In the genomic region with DNA sequence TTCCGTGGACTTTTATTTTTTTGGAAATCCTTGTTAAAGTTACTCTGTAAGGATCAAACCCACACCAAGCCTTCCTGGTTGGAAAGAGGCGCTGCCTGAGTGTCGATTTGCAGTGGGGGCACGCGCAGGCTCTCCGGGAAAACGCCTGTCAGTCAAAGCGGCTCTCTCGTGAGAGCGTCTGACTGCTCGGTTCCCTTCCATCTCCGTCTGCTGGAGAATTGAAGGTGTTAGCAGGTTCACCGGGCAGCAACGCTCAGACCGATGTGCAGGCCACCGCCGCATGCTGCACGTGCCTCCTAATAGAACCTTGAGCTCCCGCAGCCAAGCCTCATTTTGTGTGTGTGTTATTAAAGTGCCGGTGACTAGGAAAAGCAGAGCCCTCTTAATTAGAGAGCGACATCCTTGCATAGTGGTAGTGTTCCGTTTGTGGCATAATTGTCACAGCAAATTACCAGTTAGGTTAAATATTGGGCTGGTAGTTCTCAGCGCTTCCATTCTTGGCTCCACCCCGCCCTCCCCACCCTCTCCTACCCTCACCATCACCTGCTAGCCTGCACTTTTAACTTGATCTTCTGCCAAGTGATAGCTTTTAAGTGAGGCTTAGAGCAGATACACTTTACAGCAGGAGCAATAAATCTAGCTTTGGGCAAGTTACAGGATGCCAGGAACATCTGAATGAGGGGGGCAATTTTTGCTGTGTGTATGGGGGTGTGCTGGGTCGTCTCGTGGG, we compare ENCODE assay signal across 2 cellular contexts.
A peak's percentile ranks its signal among the peaks of the same experiment; 100 is the strongest.
TF ChIP-seq lines count a peak whose summit lies in the region.

No MANE protein-coding gene starts in this region.

TF ChIP-seq in IMR-90, 13 proteins besides CTCF, POLR2A, EP300 and RAD21:
- no peak for TF ChIP-seq NFE2L2 (IDR thresholded peaks at IDR 0.05; ENCODE audit: low read depth, low read length)
- no peak for TF ChIP-seq CEBPB (IDR thresholded peaks at IDR 0.05; ENCODE audit: low read depth, low read length)
- no peak for TF ChIP-seq MAFK (IDR thresholded peaks at IDR 0.05; ENCODE audit: low read depth, low read length)
- TF ChIP-seq, protein P1, sequence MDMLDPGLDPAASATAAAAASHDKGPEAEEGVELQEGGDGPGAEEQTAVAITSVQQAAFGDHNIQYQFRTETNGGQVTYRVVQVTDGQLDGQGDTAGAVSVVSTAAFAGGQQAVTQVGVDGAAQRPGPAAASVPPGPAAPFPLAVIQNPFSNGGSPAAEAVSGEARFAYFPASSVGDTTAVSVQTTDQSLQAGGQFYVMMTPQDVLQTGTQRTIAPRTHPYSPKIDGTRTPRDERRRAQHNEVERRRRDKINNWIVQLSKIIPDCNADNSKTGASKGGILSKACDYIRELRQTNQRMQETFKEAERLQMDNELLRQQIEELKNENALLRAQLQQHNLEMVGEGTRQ (IDR thresholded peaks at IDR 0.05; ENCODE audit: low read depth, low read length), result no peak
- TF ChIP-seq RCOR1 (IDR thresholded peaks at IDR 0.05; ENCODE audit: insufficient replicate concordance, low read length), result no peak
- no peak for TF ChIP-seq FOS (IDR thresholded peaks at IDR 0.05; ENCODE audit: low read depth, low read length)
- TF ChIP-seq, protein P2, sequence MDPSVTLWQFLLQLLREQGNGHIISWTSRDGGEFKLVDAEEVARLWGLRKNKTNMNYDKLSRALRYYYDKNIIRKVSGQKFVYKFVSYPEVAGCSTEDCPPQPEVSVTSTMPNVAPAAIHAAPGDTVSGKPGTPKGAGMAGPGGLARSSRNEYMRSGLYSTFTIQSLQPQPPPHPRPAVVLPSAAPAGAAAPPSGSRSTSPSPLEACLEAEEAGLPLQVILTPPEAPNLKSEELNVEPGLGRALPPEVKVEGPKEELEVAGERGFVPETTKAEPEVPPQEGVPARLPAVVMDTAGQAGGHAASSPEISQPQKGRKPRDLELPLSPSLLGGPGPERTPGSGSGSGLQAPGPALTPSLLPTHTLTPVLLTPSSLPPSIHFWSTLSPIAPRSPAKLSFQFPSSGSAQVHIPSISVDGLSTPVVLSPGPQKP (IDR thresholded peaks at IDR 0.05; ENCODE audit: borderline replicate concordance, low read depth, low read length), result no peak
- no peak for TF ChIP-seq SMC3 (IDR thresholded peaks at IDR 0.05; ENCODE audit: low read depth, low read length)
- TF ChIP-seq MXI1 (IDR thresholded peaks at IDR 0.05; ENCODE audit: borderline replicate concordance, low read depth, low read length), result no peak

TF ChIP-seq in GM12878, 131 proteins besides CTCF, POLR2A, EP300 and RAD21:
- no peak for TF ChIP-seq TARDBP (IDR thresholded peaks at IDR 0.05; ENCODE audit: borderline replicate concordance)
- TF ChIP-seq, protein P3, sequence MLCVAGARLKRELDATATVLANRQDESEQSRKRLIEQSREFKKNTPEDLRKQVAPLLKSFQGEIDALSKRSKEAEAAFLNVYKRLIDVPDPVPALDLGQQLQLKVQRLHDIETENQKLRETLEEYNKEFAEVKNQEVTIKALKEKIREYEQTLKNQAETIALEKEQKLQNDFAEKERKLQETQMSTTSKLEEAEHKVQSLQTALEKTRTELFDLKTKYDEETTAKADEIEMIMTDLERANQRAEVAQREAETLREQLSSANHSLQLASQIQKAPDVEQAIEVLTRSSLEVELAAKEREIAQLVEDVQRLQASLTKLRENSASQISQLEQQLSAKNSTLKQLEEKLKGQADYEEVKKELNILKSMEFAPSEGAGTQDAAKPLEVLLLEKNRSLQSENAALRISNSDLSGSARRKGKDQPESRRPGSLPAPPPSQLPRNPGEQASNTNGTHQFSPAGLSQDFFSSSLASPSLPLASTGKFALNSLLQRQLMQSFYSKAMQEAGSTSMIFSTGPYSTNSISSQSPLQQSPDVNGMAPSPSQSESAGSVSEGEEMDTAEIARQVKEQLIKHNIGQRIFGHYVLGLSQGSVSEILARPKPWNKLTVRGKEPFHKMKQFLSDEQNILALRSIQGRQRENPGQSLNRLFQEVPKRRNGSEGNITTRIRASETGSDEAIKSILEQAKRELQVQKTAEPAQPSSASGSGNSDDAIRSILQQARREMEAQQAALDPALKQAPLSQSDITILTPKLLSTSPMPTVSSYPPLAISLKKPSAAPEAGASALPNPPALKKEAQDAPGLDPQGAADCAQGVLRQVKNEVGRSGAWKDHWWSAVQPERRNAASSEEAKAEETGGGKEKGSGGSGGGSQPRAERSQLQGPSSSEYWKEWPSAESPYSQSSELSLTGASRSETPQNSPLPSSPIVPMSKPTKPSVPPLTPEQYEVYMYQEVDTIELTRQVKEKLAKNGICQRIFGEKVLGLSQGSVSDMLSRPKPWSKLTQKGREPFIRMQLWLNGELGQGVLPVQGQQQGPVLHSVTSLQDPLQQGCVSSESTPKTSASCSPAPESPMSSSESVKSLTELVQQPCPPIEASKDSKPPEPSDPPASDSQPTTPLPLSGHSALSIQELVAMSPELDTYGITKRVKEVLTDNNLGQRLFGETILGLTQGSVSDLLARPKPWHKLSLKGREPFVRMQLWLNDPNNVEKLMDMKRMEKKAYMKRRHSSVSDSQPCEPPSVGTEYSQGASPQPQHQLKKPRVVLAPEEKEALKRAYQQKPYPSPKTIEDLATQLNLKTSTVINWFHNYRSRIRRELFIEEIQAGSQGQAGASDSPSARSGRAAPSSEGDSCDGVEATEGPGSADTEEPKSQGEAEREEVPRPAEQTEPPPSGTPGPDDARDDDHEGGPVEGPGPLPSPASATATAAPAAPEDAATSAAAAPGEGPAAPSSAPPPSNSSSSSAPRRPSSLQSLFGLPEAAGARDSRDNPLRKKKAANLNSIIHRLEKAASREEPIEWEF (IDR thresholded peaks at IDR 0.05; ENCODE audit: insufficient replicate concordance, low read depth, low read length), result no peak
- TF ChIP-seq, protein P4, sequence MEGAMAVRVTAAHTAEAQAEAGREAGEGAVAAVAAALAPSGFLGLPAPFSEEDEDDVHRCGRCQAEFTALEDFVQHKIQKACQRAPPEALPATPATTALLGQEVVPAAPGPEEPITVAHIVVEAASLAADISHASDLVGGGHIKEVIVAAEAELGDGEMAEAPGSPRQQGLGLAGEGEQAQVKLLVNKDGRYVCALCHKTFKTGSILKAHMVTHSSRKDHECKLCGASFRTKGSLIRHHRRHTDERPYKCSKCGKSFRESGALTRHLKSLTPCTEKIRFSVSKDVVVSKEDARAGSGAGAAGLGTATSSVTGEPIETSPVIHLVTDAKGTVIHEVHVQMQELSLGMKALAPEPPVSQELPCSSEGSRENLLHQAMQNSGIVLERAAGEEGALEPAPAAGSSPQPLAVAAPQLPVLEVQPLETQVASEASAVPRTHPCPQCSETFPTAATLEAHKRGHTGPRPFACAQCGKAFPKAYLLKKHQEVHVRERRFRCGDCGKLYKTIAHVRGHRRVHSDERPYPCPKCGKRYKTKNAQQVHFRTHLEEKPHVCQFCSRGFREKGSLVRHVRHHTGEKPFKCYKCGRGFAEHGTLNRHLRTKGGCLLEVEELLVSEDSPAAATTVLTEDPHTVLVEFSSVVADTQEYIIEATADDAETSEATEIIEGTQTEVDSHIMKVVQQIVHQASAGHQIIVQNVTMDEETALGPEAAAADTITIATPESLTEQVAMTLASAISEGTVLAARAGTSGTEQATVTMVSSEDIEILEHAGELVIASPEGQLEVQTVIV (IDR thresholded peaks at IDR 0.05; ENCODE audit: borderline replicate concordance, partially characterized antibody), result no peak
- TF ChIP-seq CBFB (IDR thresholded peaks at IDR 0.05; ENCODE audit: low read depth), result no peak
- TF ChIP-seq RUNX3 (IDR thresholded peaks at IDR 0.05; ENCODE audit: low read length), result no peak
- TF ChIP-seq ZBED1 (IDR thresholded peaks at IDR 0.05; ENCODE audit: borderline replicate concordance), result no peak
- no peak for TF ChIP-seq EZH2 (IDR thresholded peaks at IDR 0.05; ENCODE audit: borderline replicate concordance, control insufficient read depth, low read depth, low read length)
- TF ChIP-seq HDAC6 (IDR thresholded peaks at IDR 0.05; ENCODE audit: unreplicated experiment), result no peak
- TF ChIP-seq, protein P5, sequence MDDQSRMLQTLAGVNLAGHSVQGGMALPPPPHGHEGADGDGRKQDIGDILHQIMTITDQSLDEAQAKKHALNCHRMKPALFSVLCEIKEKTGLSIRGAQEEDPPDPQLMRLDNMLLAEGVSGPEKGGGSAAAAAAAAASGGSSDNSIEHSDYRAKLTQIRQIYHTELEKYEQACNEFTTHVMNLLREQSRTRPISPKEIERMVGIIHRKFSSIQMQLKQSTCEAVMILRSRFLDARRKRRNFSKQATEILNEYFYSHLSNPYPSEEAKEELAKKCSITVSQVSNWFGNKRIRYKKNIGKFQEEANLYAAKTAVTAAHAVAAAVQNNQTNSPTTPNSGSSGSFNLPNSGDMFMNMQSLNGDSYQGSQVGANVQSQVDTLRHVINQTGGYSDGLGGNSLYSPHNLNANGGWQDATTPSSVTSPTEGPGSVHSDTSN (IDR thresholded peaks at IDR 0.05; ENCODE audit: insufficient replicate concordance, low read depth, low read length), result peak; percentile 74
- TF ChIP-seq TAF1 (IDR thresholded peaks at IDR 0.05; ENCODE audit: borderline replicate concordance, low read depth, low read length), result no peak
- TF ChIP-seq SMAD5 (IDR thresholded peaks at IDR 0.05; ENCODE audit: low read depth), result no peak
- peak; percentile 39 to 74; a peak in 3 of 4 replicates for TF ChIP-seq BHLHE40 (IDR thresholded peaks at IDR 0.05; ENCODE audit: borderline replicate concordance in 1 of 2, low read depth in 2 of 2, low read length in 1 of 2)
- no peak for TF ChIP-seq RELA (IDR thresholded peaks at IDR 0.05; ENCODE audit: borderline replicate concordance, partially characterized antibody)
- TF ChIP-seq, protein P6, sequence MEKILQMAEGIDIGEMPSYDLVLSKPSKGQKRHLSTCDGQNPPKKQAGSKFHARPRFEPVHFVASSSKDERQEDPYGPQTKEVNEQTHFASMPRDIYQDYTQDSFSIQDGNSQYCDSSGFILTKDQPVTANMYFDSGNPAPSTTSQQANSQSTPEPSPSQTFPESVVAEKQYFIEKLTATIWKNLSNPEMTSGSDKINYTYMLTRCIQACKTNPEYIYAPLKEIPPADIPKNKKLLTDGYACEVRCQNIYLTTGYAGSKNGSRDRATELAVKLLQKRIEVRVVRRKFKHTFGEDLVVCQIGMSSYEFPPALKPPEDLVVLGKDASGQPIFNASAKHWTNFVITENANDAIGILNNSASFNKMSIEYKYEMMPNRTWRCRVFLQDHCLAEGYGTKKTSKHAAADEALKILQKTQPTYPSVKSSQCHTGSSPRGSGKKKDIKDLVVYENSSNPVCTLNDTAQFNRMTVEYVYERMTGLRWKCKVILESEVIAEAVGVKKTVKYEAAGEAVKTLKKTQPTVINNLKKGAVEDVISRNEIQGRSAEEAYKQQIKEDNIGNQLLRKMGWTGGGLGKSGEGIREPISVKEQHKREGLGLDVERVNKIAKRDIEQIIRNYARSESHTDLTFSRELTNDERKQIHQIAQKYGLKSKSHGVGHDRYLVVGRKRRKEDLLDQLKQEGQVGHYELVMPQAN (conservative IDR thresholded peaks at IDR 0.05), result no peak
- no peak for TF ChIP-seq MEF2B (IDR thresholded peaks at IDR 0.05; ENCODE audit: partially characterized antibody, poor library complexity, severe bottlenecking)
- TF ChIP-seq, protein P7, sequence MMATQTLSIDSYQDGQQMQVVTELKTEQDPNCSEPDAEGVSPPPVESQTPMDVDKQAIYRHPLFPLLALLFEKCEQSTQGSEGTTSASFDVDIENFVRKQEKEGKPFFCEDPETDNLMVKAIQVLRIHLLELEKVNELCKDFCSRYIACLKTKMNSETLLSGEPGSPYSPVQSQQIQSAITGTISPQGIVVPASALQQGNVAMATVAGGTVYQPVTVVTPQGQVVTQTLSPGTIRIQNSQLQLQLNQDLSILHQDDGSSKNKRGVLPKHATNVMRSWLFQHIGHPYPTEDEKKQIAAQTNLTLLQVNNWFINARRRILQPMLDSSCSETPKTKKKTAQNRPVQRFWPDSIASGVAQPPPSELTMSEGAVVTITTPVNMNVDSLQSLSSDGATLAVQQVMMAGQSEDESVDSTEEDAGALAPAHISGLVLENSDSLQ (IDR thresholded peaks at IDR 0.05), result peak; percentile 78
- TF ChIP-seq NRF1 (conservative IDR thresholded peaks at IDR 0.05; ENCODE audit: low read depth, low read length), result no peak
- TF ChIP-seq ESRRA (IDR thresholded peaks at IDR 0.05; ENCODE audit: low read length), result no peak
- TF ChIP-seq ASH2L (IDR thresholded peaks at IDR 0.05; ENCODE audit: borderline replicate concordance, low read depth), result no peak
